In the genomic region with DNA sequence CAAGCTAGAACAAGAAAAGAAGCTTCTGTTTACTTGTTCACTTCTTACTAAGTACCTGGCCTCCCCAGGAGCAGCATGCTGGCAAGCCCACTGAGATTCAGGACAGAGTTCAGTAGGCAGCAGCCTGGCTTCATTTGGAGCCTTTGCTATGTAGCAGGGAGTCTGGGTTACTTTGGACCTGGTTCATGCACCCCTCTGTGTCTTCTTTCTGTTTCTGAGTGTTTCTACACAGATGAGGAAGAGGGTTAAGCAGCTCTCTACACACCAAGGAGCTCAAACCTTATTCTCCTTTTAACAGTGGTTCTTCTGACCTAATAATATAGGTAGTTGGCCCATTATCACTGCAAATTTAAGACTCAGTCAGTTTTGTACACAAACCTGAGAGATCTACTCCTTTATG, we compare ENCODE assay signal across 11 cellular contexts.
A peak's percentile ranks its signal among the peaks of the same experiment; 100 is the strongest.
DNase-seq lines count a peak whose midpoint lies in the region; ATAC-seq and TF ChIP-seq lines count a peak whose summit lies in the region.
"Had no signal": no experiment of that assay in that cellular context is flagged by ENCODE, and none has a peak within 500 bp of the region (broad histone marks: within the 10 kb centered on the region; RNA-seq: fewer than 3 reads in every experiment).

No MANE protein-coding gene starts in this region.

- no peaks in the 10 kb centered on the region for H3K27me3 ChIP-seq in dorsolateral prefrontal cortex

- no peak for TF ChIP-seq CTCF in dorsolateral prefrontal cortex (IDR thresholded peaks at IDR 0.05 in 54 of 56, conservative IDR thresholded peaks at IDR 0.05 in 2 of 56; ENCODE audit: low read depth in 1 of 56, partially characterized antibody in 56 of 56)

- DNase-seq in dorsolateral prefrontal cortex (no peak), DMS79 treated with DMSO at 0.1 percent for 48 hours (lab: John Stamatoyannopoulos, UW) (no peak), NCI-H345 (lab: John Stamatoyannopoulos, UW) (no peak), GM19240 (ENCODE audit: insufficient read length, low spot score) (no peak), AG08395 (ENCODE audit: low spot score) (no peak)
- no peak for DNase-seq in stimulated activated naive CD8-positive, alpha-beta T cell treated with anti-CD3 and anti-CD28 coated beads, Interleukin-15, Interleukin-2, amounts not matched to agents 100 U/mL and 50 U/mL, for 24 hours
- DNase-seq: caudate nucleus, nucleus accumbens, RPMI8226 had no signal

- H3K27ac ChIP-seq in dorsolateral prefrontal cortex = peak overlapping the region in 51 of 59 donors; percentile 4 to 99 (median 52)

- H3K4me3 ChIP-seq in dorsolateral prefrontal cortex = peak overlapping the region in 32 of 59 donors; percentile 0 to 88 (median 14)

- intact Hi-C loops in dorsolateral prefrontal cortex (cut with DNase I) = loop anchor here in 1 of 2 donors (5.0 to 10.0 kb wide), 2 partner anchors 38 to 320 kb away; a partner anchor contains a TSS

- ATAC-seq in GM18909 (IDR thresholded peaks at IDR 0.05; ENCODE audit: poor library complexity, unreplicated experiment) (peak; percentile 43), HG02884 (IDR thresholded peaks at IDR 0.05; ENCODE audit: unreplicated experiment) (peak; percentile 50)
- ATAC-seq in stimulated activated naive CD8-positive, alpha-beta T cell treated with anti-CD3 and anti-CD28 coated beads, Interleukin-15, Interleukin-2, amounts not matched to agents 100 U/mL and 50 U/mL, for 24 hours = peak; percentile 2
